In the genomic region with DNA sequence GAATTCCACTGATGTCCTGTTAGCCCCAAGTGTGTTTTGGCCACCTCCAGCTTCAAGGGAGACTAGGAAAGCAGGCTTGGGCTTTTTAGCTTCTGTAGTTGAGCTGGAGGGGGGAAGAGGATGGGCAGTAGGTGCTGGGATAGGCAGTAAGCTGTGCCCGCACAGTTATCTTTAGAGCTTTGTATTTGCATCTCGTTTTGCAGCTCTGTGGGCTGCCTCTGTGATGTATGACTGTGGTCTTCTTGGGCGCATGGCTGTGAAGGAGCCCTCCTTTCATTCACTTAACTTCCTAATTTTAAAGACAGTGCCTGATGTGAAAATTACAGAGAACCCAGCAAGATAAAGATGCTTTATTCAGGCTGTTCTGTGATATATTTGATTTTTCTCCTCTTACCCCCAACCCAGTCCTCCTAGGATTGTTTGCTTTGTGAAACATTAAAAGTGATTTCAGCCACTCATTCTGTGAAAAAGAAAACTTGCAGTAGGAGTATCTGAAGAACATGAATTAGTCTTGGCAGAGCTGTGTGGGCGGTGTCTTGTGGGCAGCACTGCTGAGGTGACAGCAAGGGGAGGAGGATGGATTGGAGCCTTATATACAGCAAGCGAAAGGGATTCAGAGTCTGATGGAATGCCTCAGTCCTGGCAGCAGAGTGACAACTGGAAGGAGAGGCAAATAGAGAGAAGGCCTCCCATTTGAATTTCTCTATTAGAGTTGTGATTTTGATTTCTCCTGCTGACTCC, we compare ENCODE assay signal across 9 cellular contexts.
A peak's percentile ranks its signal among the peaks of the same experiment; 100 is the strongest.
DNase-seq lines count a peak whose midpoint lies in the region; ATAC-seq, FAIRE-seq and TF ChIP-seq lines count a peak whose summit lies in the region.
"Had no signal": no experiment of that assay in that cellular context is flagged by ENCODE, and none has a peak within 500 bp of the region (broad histone marks: within the 10 kb centered on the region; RNA-seq: fewer than 3 reads in every experiment).

No MANE protein-coding gene starts in this region.

- no peak for TF ChIP-seq CTCF in astrocyte (IDR thresholded peaks at IDR 0.05; ENCODE audit: insufficient read depth, low read depth, low read length)

- no peak overlapping the region for H3K4me3 ChIP-seq in Jurkat, Clone E6-1 (ENCODE audit: low read length)
- H3K4me3 ChIP-seq in astrocyte (ENCODE audit: insufficient read depth, low read depth, low read length), result no peak overlapping the region
- H3K4me3 ChIP-seq: thyroid gland had no signal

- peak; percentile 68 for DNase-seq in Jurkat, Clone E6-1 (ENCODE audit: low read depth, low spot score)
- DNase-seq in astrocyte (ENCODE audit: low read depth), result peak; percentile 53
- DNase-seq in stimulated activated CD4-positive, alpha-beta T cell treated with anti-CD3 and anti-CD28 coated beads, Interleukin-4, amount 100 ng/mL, for 48 hours (ENCODE audit: low read depth in 2 of 2), result peak; percentile 44 to 65
- no peak for DNase-seq in H54 (ENCODE audit: insufficient read length, low spot score)
- DNase-seq in retina, result no peak
- DNase-seq in immature natural killer cell, result no peak
- no peak for DNase-seq in DMS79 treated with DMSO at 0.1 percent for 48 hours (lab: John Stamatoyannopoulos, UW)

- no peaks in the 10 kb centered on the region for H4K20me1 ChIP-seq in astrocyte (ENCODE audit: insufficient read depth, low read length)

- H3K27ac Mint-ChIP-seq in astrocyte (ENCODE audit: unreplicated experiment) (no peak overlapping the region), immature natural killer cell (no peak overlapping the region)

- no peaks in the 10 kb centered on the region for H3K27me3 ChIP-seq in astrocyte (ENCODE audit: insufficient read depth, low read length)
- H3K27me3 ChIP-seq: thyroid gland had no signal

- no peak overlapping the region for H2AFZ ChIP-seq in astrocyte (ENCODE audit: low read depth, low read length)

- FAIRE-seq in astrocyte (lab: Jason Lieb, UNC) (no peak), H54 (lab: Jason Lieb, UNC) (no peak)

- H3K79me2 ChIP-seq in astrocyte (ENCODE audit: insufficient read depth, low read length), result no peaks in the 10 kb centered on the region

- no peak overlapping the region for H3K4me2 ChIP-seq in astrocyte (ENCODE audit: low read length)

- no peak overlapping the region for H3K9ac ChIP-seq in astrocyte (ENCODE audit: low read length)

- H3K9me3 Mint-ChIP-seq in astrocyte (ENCODE audit: unreplicated experiment) (no peaks in the 10 kb centered on the region), immature natural killer cell (no peaks in the 10 kb centered on the region)

- H3K9me3 ChIP-seq in astrocyte (ENCODE audit: insufficient read depth, low read depth, low read length), result no peaks in the 10 kb centered on the region
- H3K9me3 ChIP-seq: thyroid gland had no signal

- H3K4me3 Mint-ChIP-seq in astrocyte (ENCODE audit: unreplicated experiment) (no peak overlapping the region), immature natural killer cell (no peak overlapping the region)

- no peak for TF ChIP-seq POLR2A in H54 (IDR thresholded peaks at IDR 0.05; ENCODE audit: low read depth, low read length)

- H3K27me3 Mint-ChIP-seq in astrocyte (ENCODE audit: low read depth, unreplicated experiment) (no peaks in the 10 kb centered on the region), immature natural killer cell (ENCODE audit: low read depth in 3 of 3) (no peaks in the 10 kb centered on the region)

- H3K36me3 Mint-ChIP-seq in astrocyte (ENCODE audit: low read depth, unreplicated experiment) (peaks cover 16% of the 10 kb centered on the region), immature natural killer cell (peaks cover 32 to 48% (median 39%) of the 10 kb centered on the region in 3 donors)

- peaks cover 17% of the 10 kb centered on the region for H3K4me1 Mint-ChIP-seq in astrocyte (ENCODE audit: low read depth, unreplicated experiment)
- H3K4me1 Mint-ChIP-seq in immature natural killer cell, result peaks cover 4 to 18% of the 10 kb centered on the region in 2 donors

- no peak overlapping the region for H3K27ac ChIP-seq in astrocyte (ENCODE audit: low read depth, low read length)
- H3K27ac ChIP-seq: thyroid gland had no signal

- H3K36me3 ChIP-seq in astrocyte (ENCODE audit: insufficient read depth, low read length), result peaks cover 9% of the 10 kb centered on the region

- peak; percentile 58 for ATAC-seq in GM19397 (IDR thresholded peaks at IDR 0.05; ENCODE audit: unreplicated experiment)

- peaks cover 4% of the 10 kb centered on the region for H3K4me1 ChIP-seq in astrocyte (ENCODE audit: insufficient read depth, low read length)
- H3K4me1 ChIP-seq: thyroid gland had no signal

Comparison
In these comparisons a context has a peak if more than half of its experiments do, and no peak if none do; other contexts are left out.
1. DNase-seq: peak in Jurkat, Clone E6-1 (single experiment), astrocyte (single experiment) and stimulated activated CD4-positive, alpha-beta T cell treated with anti-CD3 and anti-CD28 coated beads, Interleukin-4, amount 100 ng/mL, for 48 hours (2 of 2); none in H54 (single experiment), retina (single experiment), immature natural killer cell (0 of 3) and DMS79 treated with DMSO at 0.1 percent for 48 hours (single experiment).